8 cellular contexts compared by ENCODE assay signal in the genomic region with DNA sequence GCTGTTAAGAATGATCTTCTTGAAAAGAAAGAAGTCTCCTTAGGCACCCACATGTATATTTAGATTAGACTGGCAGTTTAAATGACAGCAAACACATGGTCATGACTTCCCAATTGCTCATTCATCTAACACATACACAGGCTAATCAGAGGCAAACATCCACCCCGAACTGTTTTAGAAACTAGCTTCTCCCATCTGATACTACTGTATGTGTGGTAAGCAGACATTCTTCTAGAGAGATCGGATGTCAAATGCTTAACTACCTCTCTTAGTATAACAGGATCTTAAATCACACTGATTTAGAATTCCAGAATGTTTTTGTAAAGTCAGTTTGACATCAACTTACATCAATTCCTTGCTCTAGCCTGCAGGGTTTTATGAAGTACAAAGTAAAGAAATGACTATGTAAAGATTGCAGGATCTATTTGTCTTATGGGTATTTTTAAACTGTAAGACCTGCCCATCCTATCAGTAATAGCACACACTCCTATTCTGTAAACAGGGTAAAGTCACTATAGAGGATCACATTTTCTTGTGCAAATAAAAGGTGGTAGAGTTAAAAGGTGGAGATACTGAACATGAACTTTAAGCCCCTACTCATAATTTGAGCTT.
DNase-seq lines count a peak whose midpoint lies in the region; ATAC-seq and TF ChIP-seq lines count a peak whose summit lies in the region.

No MANE protein-coding gene starts in this region.

- ATAC-seq in stimulated activated naive CD8-positive, alpha-beta T cell treated with anti-CD3 and anti-CD28 coated beads, Interleukin-15, Interleukin-2, amounts not matched to agents 100 U/mL and 50 U/mL, for 24 hours, result peak; percentile 46
- ATAC-seq in stimulated activated naive CD8-positive, alpha-beta T cell treated with anti-CD3 and anti-CD28 coated beads, Interleukin-15, amount 100 ng/mL, for 72 hours, result no peak
- ATAC-seq in HG03175 (IDR thresholded peaks at IDR 0.05; ENCODE audit: unreplicated experiment), result peak; percentile 57

- no peak for DNase-seq in stimulated activated naive CD8-positive, alpha-beta T cell treated with anti-CD3 and anti-CD28 coated beads, Interleukin-15, Interleukin-2, amounts not matched to agents 100 U/mL and 50 U/mL, for 24 hours
- DNase-seq in stimulated activated naive CD8-positive, alpha-beta T cell treated with anti-CD3 and anti-CD28 coated beads, Interleukin-15, amount 100 ng/mL, for 72 hours, result no peak
- DNase-seq in cortex of kidney (lab: John Stamatoyannopoulos, UW), result no peak
- DNase-seq in HuH-7.5 (ENCODE audit: low spot score), result no peak
- no peak for DNase-seq in GM10248 (ENCODE audit: extremely low spot score)
- DNase-seq in MV-4-11 (lab: John Stamatoyannopoulos, UW), result no peak

- TF ChIP-seq CTCF in brain (conservative IDR thresholded peaks at IDR 0.05) (no peak), GM10248 (IDR thresholded peaks at IDR 0.05; ENCODE audit: control extremely low read depth, extremely low read depth, low read depth, missing control alignments) (no peak)

- CTCF ChIA-PET in GM10248 (lab: Yijun Ruan, JAX), result interaction anchor here (0.8 to 1.4 kb wide), 7 partner anchors 8 to 42 kb away, joined by 3 to 4 read pairs (median 3); no protein-coding TSS in a partner anchor

- H3K27ac Mint-ChIP-seq in stimulated activated naive CD8-positive, alpha-beta T cell treated with anti-CD3 and anti-CD28 coated beads, Interleukin-15, amount 100 ng/mL, for 72 hours, result peak overlapping the region in 1 of 2 donors; percentile 47
- peak overlapping the region in 2 of 5 experiments; percentile 46 to 62 for H3K27ac Mint-ChIP-seq in brain

- H3K27me3 Mint-ChIP-seq in stimulated activated naive CD8-positive, alpha-beta T cell treated with anti-CD3 and anti-CD28 coated beads, Interleukin-15, amount 100 ng/mL, for 72 hours, result no peaks in the 10 kb centered on the region
- H3K27me3 Mint-ChIP-seq in brain, result no peaks in the 10 kb centered on the region

- H3K4me3 Mint-ChIP-seq in stimulated activated naive CD8-positive, alpha-beta T cell treated with anti-CD3 and anti-CD28 coated beads, Interleukin-15, amount 100 ng/mL, for 72 hours, result no peak overlapping the region
- H3K4me3 Mint-ChIP-seq in brain, result peak overlapping the region in 3 of 5 experiments; percentile 9 to 65 (median 14)

- H3K4me1 Mint-ChIP-seq in stimulated activated naive CD8-positive, alpha-beta T cell treated with anti-CD3 and anti-CD28 coated beads, Interleukin-15, amount 100 ng/mL, for 72 hours, result peaks cover 24% of the 10 kb centered on the region
- H3K4me1 Mint-ChIP-seq in brain, result peaks cover 59% of the 10 kb centered on the region

- POLR2A ChIA-PET in GM10248 (lab: Yijun Ruan, JAX), result no interaction called here

- no peaks in the 10 kb centered on the region for H3K9me3 Mint-ChIP-seq in stimulated activated naive CD8-positive, alpha-beta T cell treated with anti-CD3 and anti-CD28 coated beads, Interleukin-15, amount 100 ng/mL, for 72 hours
- no peaks in the 10 kb centered on the region for H3K9me3 Mint-ChIP-seq in brain

- H3K36me3 Mint-ChIP-seq in brain, result peaks cover under 1% of the 10 kb centered on the region

Comparison
In these comparisons a context has a peak if more than half of its experiments do, and no peak if none do; other contexts are left out.
1. H3K4me3 Mint-ChIP-seq: peak in brain (3 of 5); none in stimulated activated naive CD8-positive, alpha-beta T cell treated with anti-CD3 and anti-CD28 coated beads, Interleukin-15, amount 100 ng/mL, for 72 hours (0 of 2).